11 cellular contexts compared by ENCODE assay signal in the genomic region with DNA sequence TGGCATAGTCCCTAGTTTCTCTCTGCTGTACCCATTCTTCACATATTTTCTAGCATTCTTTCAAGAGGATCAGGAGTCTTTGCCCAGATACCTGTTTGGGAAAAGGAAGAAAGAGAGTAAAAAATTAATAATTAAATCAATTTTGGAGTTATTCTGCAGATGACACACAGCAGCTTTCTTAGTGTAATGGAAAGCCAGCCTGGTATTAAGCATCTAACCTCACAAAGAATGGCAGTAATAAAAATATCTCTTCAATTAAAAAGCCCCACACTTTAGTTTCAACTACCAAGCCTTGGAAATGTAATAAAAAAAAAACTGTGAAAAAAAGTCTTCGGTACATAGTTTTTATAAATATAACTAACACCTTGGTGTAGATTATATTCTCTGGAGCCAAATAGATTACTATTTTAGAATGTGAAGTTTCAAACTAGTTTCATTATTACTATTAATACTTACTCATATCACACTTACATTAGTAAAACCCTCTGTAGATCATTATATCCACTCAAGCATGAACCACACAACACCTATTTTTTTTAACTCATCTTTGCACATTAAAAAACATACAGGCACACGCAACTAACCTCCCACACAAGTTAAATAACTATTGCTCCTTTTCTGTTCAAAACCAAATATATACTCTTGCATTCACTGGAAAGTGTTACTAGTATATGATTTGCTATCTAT.
DNase-seq lines count a peak whose midpoint lies in the region; ATAC-seq and TF ChIP-seq lines count a peak whose summit lies in the region.
"Had no signal": no experiment of that assay in that cellular context is flagged by ENCODE, and none has a peak within 500 bp of the region (broad histone marks: within the 10 kb centered on the region; RNA-seq: fewer than 3 reads in every experiment).

No MANE protein-coding gene starts in this region.

- no peaks in the 10 kb centered on the region for H3K27me3 ChIP-seq in GM06990 (replicated peaks; ENCODE audit: control insufficient read depth, insufficient read depth, low read length)

- TF ChIP-seq CTCF in GM06990 (IDR thresholded peaks at IDR 0.05; ENCODE audit: insufficient read depth, low read length, poor library complexity, severe bottlenecking): no peak

- no peak overlapping the region for H3K4me3 ChIP-seq in GM06990 (replicated peaks; ENCODE audit: low read depth, low read length)
- H3K4me3 ChIP-seq: mucosa of descending colon had no signal

- no peaks in the 10 kb centered on the region for H3K36me3 ChIP-seq in GM06990 (ENCODE audit: control insufficient read depth, insufficient read depth, low read length)

- DNase-seq in GM06990 (ENCODE audit: extremely low read depth, insufficient read length): peak; percentile 39
- DNase-seq in NCI-H526 treated with DMSO at 0.1 percent for 48 hours (lab: John Stamatoyannopoulos, UW): no peak
- DNase-seq in stimulated activated CD4-positive, alpha-beta T cell treated with anti-CD3 and anti-CD28 coated beads, Interleukin-4, amount 100 ng/mL, for 1 hour: no peak
- no peak for DNase-seq in DMS 273 treated with DMSO at 0.1 percent for 48 hours (lab: John Stamatoyannopoulos, UW)
- DNase-seq in cerebellar cortex (ENCODE audit: low spot score): no peak
- DNase-seq: mucosa of descending colon, NCI-H2081, small intestine had no signal

- ATAC-seq in GM19043 (IDR thresholded peaks at IDR 0.05; ENCODE audit: low read depth, unreplicated experiment) (peak; percentile 96), HG02623 (IDR thresholded peaks at IDR 0.05; ENCODE audit: unreplicated experiment) (peak; percentile 85), HG03439 (IDR thresholded peaks at IDR 0.05; ENCODE audit: unreplicated experiment) (peak; percentile 98)
- ATAC-seq: mucosa of descending colon had no signal
